In the genomic region with DNA sequence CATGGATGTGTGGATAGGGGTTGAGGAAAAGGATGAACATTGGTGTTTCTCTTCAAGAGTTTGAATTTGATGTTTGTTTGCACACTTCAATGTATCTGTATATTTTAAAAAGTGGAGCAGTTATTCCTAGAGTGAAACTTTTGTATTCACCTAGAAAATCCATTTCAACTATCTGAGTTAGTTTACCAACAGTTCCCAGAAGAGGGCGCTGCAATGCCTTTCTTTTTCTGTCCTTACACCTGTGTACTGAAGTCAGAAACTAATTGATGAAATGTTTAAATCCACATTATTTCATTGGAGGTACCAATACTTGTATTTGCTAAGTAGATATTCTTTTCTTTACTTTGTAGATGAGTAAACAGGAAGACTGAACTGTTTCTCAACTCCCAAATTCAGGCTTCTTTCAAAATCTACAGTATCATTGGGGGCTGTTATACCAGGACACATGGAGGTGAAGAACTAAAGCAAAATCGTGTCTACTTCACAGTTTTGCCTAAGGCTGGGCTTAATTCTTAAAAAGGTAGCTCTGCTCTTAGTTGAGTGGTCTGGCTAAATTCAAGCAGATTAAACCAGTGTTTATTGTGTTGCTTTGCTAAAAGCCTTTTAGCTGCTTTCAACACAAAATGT, we compare ENCODE assay signal across 8 cellular contexts. TPM values are rescaled to one million over a fixed set of nuclear protein-coding genes. Genes with fewer than 3 reads are reported as not detected.
DNase-seq lines count a peak whose midpoint lies in the region; ATAC-seq, FAIRE-seq and TF ChIP-seq lines count a peak whose summit lies in the region.

No MANE protein-coding gene starts in this region.

- peaks cover 5% of the 10 kb centered on the region for H3K36me3 Mint-ChIP-seq in Caco-2 (ENCODE audit: insufficient read depth, unreplicated experiment)
- peaks cover 6 to 23% of the 10 kb centered on the region in 2 donors for H3K36me3 Mint-ChIP-seq in activated T-cell treated with anti-CD3 and anti-CD28 coated beads, Interleukin-2, amount 50 U/mL, for 72 hours (ENCODE audit: insufficient read depth in 2 of 2)

- no TSS peak for BruUV-seq in Caco-2 (replicated peaks; lab: Mats Ljungman, UMichigan)

- TF ChIP-seq CTCF in Caco-2 (IDR thresholded peaks at IDR 0.05; ENCODE audit: insufficient read depth in 1 of 2, low read depth in 1 of 2, low read length in 1 of 2, severe bottlenecking in 1 of 2, unreplicated experiment in 1 of 2) (peak; percentile 80 to 92), HEK293 (tag by site-specific recombination; IDR thresholded peaks at IDR 0.05) (no peak), foreskin fibroblast (IDR thresholded peaks at IDR 0.05; ENCODE audit: low read depth, low read length) (peak; percentile 64)

- H3K4me1 Mint-ChIP-seq in Caco-2 (ENCODE audit: low read depth, unreplicated experiment): peaks cover 23% of the 10 kb centered on the region
- H3K4me1 Mint-ChIP-seq in activated T-cell treated with anti-CD3 and anti-CD28 coated beads, Interleukin-2, amount 50 U/mL, for 72 hours (ENCODE audit: low read depth): peaks cover 44% of the 10 kb centered on the region

- intact Hi-C loops in Caco-2 (cut with micrococcal nuclease; ENCODE audit: unreplicated experiment): loop anchor here (1.0 kb wide), 3 partner anchors 61 to 164 kb away; no protein-coding TSS in a partner anchor

- ATAC-seq in activated T-cell treated with anti-CD3 and anti-CD28 coated beads, Interleukin-2, amount 50 U/mL, for 72 hours (replicated peaks in 1 of 2): peak; percentile 76 to 82
- ATAC-seq in HG03469 (IDR thresholded peaks at IDR 0.05; ENCODE audit: unreplicated experiment): no peak
- ATAC-seq in GM18498 (IDR thresholded peaks at IDR 0.05; ENCODE audit: unreplicated experiment): no peak

- no peaks in the 10 kb centered on the region for H3K27me3 Mint-ChIP-seq in Caco-2 (ENCODE audit: insufficient read depth, unreplicated experiment)
- no peaks in the 10 kb centered on the region for H3K27me3 Mint-ChIP-seq in activated T-cell treated with anti-CD3 and anti-CD28 coated beads, Interleukin-2, amount 50 U/mL, for 72 hours (ENCODE audit: low read depth)

- H3K4me1 ChIP-seq in Caco-2: peaks cover 33% of the 10 kb centered on the region
- H3K4me1 ChIP-seq in HEK293 (ENCODE audit: control insufficient read depth, insufficient read depth, low read length): no peaks in the 10 kb centered on the region
- H3K4me1 ChIP-seq in small intestine (ENCODE audit: control insufficient read depth in 2 of 2, insufficient read depth in 1 of 2, low read depth in 1 of 2, low read length in 1 of 2): no peaks in the 10 kb centered on the region

- H3K27ac ChIP-seq in HEK293 (ENCODE audit: extremely low read depth, low read depth, low read length) (no peak overlapping the region), small intestine (ENCODE audit: low read depth in 1 of 2, low read length in 1 of 2) (no peak overlapping the region)

- H3K9me3 Mint-ChIP-seq in Caco-2 (ENCODE audit: unreplicated experiment): no peaks in the 10 kb centered on the region
- peaks cover 7 to 11% of the 10 kb centered on the region in 2 donors for H3K9me3 Mint-ChIP-seq in activated T-cell treated with anti-CD3 and anti-CD28 coated beads, Interleukin-2, amount 50 U/mL, for 72 hours

- H3K36me3 ChIP-seq in Caco-2 (ENCODE audit: control insufficient read depth, insufficient read depth, low read length): no peaks in the 10 kb centered on the region
- H3K36me3 ChIP-seq in HEK293 (ENCODE audit: control insufficient read depth in 2 of 2, insufficient read depth in 1 of 2, low read length in 2 of 2): no peaks in the 10 kb centered on the region
- H3K36me3 ChIP-seq in small intestine (ENCODE audit: control insufficient read depth in 2 of 2, insufficient read depth in 2 of 2, low read length in 2 of 2): no peaks in the 10 kb centered on the region

- POLR2A ChIA-PET in Caco-2 (lab: Charles Lee): interaction anchor here (0.5 kb wide), 1 partner anchor 1090 kb away, joined by 3 read pairs; no protein-coding TSS in a partner anchor
- POLR2A ChIA-PET in HEK293 (lab: Yijun Ruan, JAX): no interaction called here

- WGBS in small intestine, 3 donors: 37 to 40% (median 38%) methylated on average over 2 of the region's 2 CpGs

- DNase-seq in Caco-2 (peak in 1 of 2 experiments; percentile 74), OCI-M1 (lab: John Stamatoyannopoulos, UW) (peak; percentile 86), foreskin fibroblast (peak; percentile 35 to 76), small intestine (peak; percentile 66)
- peak; percentile 79 to 81 for DNase-seq in activated T-cell treated with anti-CD3 and anti-CD28 coated beads, Interleukin-2, amount 50 U/mL, for 72 hours

- H3K9me3 ChIP-seq in Caco-2 (no peaks in the 10 kb centered on the region), HEK293 (ENCODE audit: control insufficient read depth, insufficient read depth, low read depth, low read length) (no peaks in the 10 kb centered on the region), small intestine (ENCODE audit: control insufficient read depth, low read depth) (no peaks in the 10 kb centered on the region)

- H3K27me3 ChIP-seq in Caco-2 (replicated peaks; ENCODE audit: control insufficient read depth, insufficient read depth, low read length): no peaks in the 10 kb centered on the region
- no peaks in the 10 kb centered on the region for H3K27me3 ChIP-seq in small intestine (ENCODE audit: control insufficient read depth in 2 of 2, insufficient read depth in 2 of 2, low read length in 2 of 2)

- CTCF ChIA-PET in Caco-2 (lab: Charles Lee) (interaction anchor here (0.7 to 1.7 kb wide), 3 partner anchors 13 to 116 kb away, joined by 3 to 9 read pairs (median 3); no protein-coding TSS in a partner anchor), HEK293 (lab: Yijun Ruan, JAX) (interaction anchor here (0.5 to 8.7 kb wide), 16 partner anchors 9 to 1566 kb away, joined by 3 to 87 read pairs (median 4); partner anchors contain the start of gene CLEC2D)

- no peak overlapping the region for H3K27ac Mint-ChIP-seq in Caco-2 (ENCODE audit: unreplicated experiment)
- peak overlapping the region; percentile 74 for H3K27ac Mint-ChIP-seq in activated T-cell treated with anti-CD3 and anti-CD28 coated beads, Interleukin-2, amount 50 U/mL, for 72 hours

- no peak overlapping the region for H3K4me3 ChIP-seq in Caco-2 (ENCODE audit: low read depth, low read length)
- H3K4me3 ChIP-seq in HEK293 (ENCODE audit: low read depth, low read length): no peak overlapping the region
- no peak overlapping the region for H3K4me3 ChIP-seq in foreskin fibroblast (ENCODE audit: low read depth in 1 of 2, low read length in 2 of 2)
- no peak overlapping the region for H3K4me3 ChIP-seq in small intestine (ENCODE audit: low read depth in 1 of 2, low read length in 2 of 2)

- FAIRE-seq in small intestine (lab: Jason Lieb, UNC): peak; percentile 76

- H3K4me3 Mint-ChIP-seq in Caco-2 (ENCODE audit: unreplicated experiment): no peak overlapping the region
- peak overlapping the region; percentile 46 to 63 for H3K4me3 Mint-ChIP-seq in activated T-cell treated with anti-CD3 and anti-CD28 coated beads, Interleukin-2, amount 50 U/mL, for 72 hours

TF ChIP-seq in HEK293, 187 proteins besides CTCF, POLR2A, EP300 and RAD21:
- TF ChIP-seq ZNF654 (tag by site-specific recombination; IDR thresholded peaks at IDR 0.05; ENCODE audit: low read depth) (peak; percentile 69), ZBTB48 (tag by site-specific recombination; IDR thresholded peaks at IDR 0.05) (no peak)

RNA-seq across cellular contexts. Expression of gene KLRB1, which starts 26.6 kb away (rescaled TPM):
- total RNA-seq in Caco-2 (2022): not detected in 2 replicates
- total RNA-seq in activated T-cell treated with anti-CD3 and anti-CD28 coated beads, Interleukin-2, amount 50 U/mL, for 72 hours: 1 to 10 TPM in 1 of 2 donors, under 1 TPM in 1; 0.89 to 3.0 TPM
- 10 to 100 TPM in 1 of 3 donors, 1 to 10 TPM in 2; 2.5 to 15.9 (median 2.9) TPM for polyA plus RNA-seq in small intestine

RNA-seq across cellular contexts. Expression of gene CLEC2D, which starts 35.2 kb away (rescaled TPM):
- total RNA-seq in Caco-2 (2022): 6.6 and 8.5 TPM in 2 replicates
- total RNA-seq in activated T-cell treated with anti-CD3 and anti-CD28 coated beads, Interleukin-2, amount 50 U/mL, for 72 hours: 100 to 1,000 TPM; 269 to 293 TPM
- 1 to 10 TPM in 2 of 3 donors, under 1 TPM in 1; 0.67 to 2.4 (median 2.0) TPM for polyA plus RNA-seq in small intestine

Comparison
In these comparisons a context has a peak if more than half of its experiments do, and no peak if none do; other contexts are left out.
1. ATAC-seq: peak in activated T-cell treated with anti-CD3 and anti-CD28 coated beads, Interleukin-2, amount 50 U/mL, for 72 hours (2 of 2); none in HG03469 (single experiment) and GM18498 (single experiment).
2. RNA of gene CLEC2D, which starts 35.2 kb away (total RNA-seq): 269 to 293 TPM in activated T-cell treated with anti-CD3 and anti-CD28 coated beads, Interleukin-2, amount 50 U/mL, for 72 hours; 6.6 to 8.5 TPM in Caco-2; every median in the first group is over 10 times any median in the second.